In genomic region chr22:42169055-42169469, GRCh38 we compare ENCODE assay signal across 8 cellular contexts. TPM values are rescaled to one million over a fixed set of nuclear protein-coding genes. Genes with fewer than 3 reads are reported as not detected.
DNase-seq lines count a peak whose midpoint lies in the region; ATAC-seq and TF ChIP-seq lines count a peak whose summit lies in the region.

No MANE protein-coding gene starts in this region.

- no peaks in the 10 kb centered on the region for H3K27me3 Mint-ChIP-seq in activated T-helper 17 cell treated with anti-CD3 and anti-CD28 coated beads, Interleukin-2, amount 50 U/mL, for 72 hours

- DNase-seq in COLO829 (ENCODE audit: low spot score) (peak; percentile 69), HL-60 (ENCODE audit: low read depth in 1 of 2, low spot score in 1 of 2) (peak; percentile 22 to 68), RKO (ENCODE audit: low spot score) (peak; percentile 69), foreskin keratinocyte (peak in 1 of 2 donors; percentile 18), osteoblast (ENCODE audit: insufficient read length, low spot score, missing footprints) (peak; percentile 97), tibial nerve (ENCODE audit: low spot score in 2 of 2) (peak; percentile 54 to 81)

- peaks cover 7% of the 10 kb centered on the region for H3K79me2 ChIP-seq in osteoblast (ENCODE audit: insufficient read depth, low read length)

- H3K9me3 ChIP-seq in osteoblast (ENCODE audit: low read depth, low read length) (no peaks in the 10 kb centered on the region), tibial nerve (no peaks in the 10 kb centered on the region)

- no peak overlapping the region for H3K27ac Mint-ChIP-seq in activated T-helper 17 cell treated with anti-CD3 and anti-CD28 coated beads, Interleukin-2, amount 50 U/mL, for 72 hours

- no peak overlapping the region for H3K4me3 Mint-ChIP-seq in activated T-helper 17 cell treated with anti-CD3 and anti-CD28 coated beads, Interleukin-2, amount 50 U/mL, for 72 hours

- H3K36me3 ChIP-seq in osteoblast (ENCODE audit: insufficient read depth, low read length) (peaks cover 15% of the 10 kb centered on the region), tibial nerve (peaks cover 0 to 45% (median 0%) of the 10 kb centered on the region in 3 donors)

- no peaks in the 10 kb centered on the region for H3K9me3 Mint-ChIP-seq in activated T-helper 17 cell treated with anti-CD3 and anti-CD28 coated beads, Interleukin-2, amount 50 U/mL, for 72 hours

- H3K36me3 Mint-ChIP-seq in activated T-helper 17 cell treated with anti-CD3 and anti-CD28 coated beads, Interleukin-2, amount 50 U/mL, for 72 hours (ENCODE audit: low read depth): peaks cover 57% of the 10 kb centered on the region

- TF ChIP-seq CTCF in HL-60 (IDR thresholded peaks at IDR 0.05; ENCODE audit: insufficient read depth, low read length) (peak; percentile 64), foreskin keratinocyte (conservative IDR thresholded peaks at IDR 0.05) (peak; percentile 77), osteoblast (IDR thresholded peaks at IDR 0.05; ENCODE audit: extremely low read depth, low read depth, low read length) (peak; percentile 99), tibial nerve (IDR thresholded peaks at IDR 0.05) (peak; percentile 59 to 93 (median 79))

- WGBS in tibial nerve, 2 donors: 40 to 45% methylated on average over 7 of the region's 7 CpGs

- peaks cover 57% of the 10 kb centered on the region for H4K20me1 ChIP-seq in osteoblast (ENCODE audit: insufficient read depth, low read length)

- peak; percentile 83 for ATAC-seq in activated T-helper 17 cell treated with anti-CD3 and anti-CD28 coated beads, Interleukin-2, amount 50 U/mL, for 72 hours (replicated peaks)
- ATAC-seq in foreskin keratinocyte (no peak), GM21786 (IDR thresholded peaks at IDR 0.05; ENCODE audit: unreplicated experiment) (no peak)

- H3K27ac ChIP-seq in HL-60 (replicated peaks): no peak overlapping the region
- no peak overlapping the region for H3K27ac ChIP-seq in foreskin keratinocyte
- H3K27ac ChIP-seq in osteoblast (ENCODE audit: low read depth, low read length): no peak overlapping the region
- no peak overlapping the region for H3K27ac ChIP-seq in tibial nerve

- H3K4me2 ChIP-seq in osteoblast (ENCODE audit: insufficient read depth, low read length): no peak overlapping the region

- no peak overlapping the region for H2AFZ ChIP-seq in osteoblast (ENCODE audit: low read length)

- no peaks in the 10 kb centered on the region for H3K27me3 ChIP-seq in HL-60 (ENCODE audit: insufficient read depth, poor library complexity, severe bottlenecking)
- no peaks in the 10 kb centered on the region for H3K27me3 ChIP-seq in foreskin keratinocyte
- no peaks in the 10 kb centered on the region for H3K27me3 ChIP-seq in osteoblast (ENCODE audit: insufficient read depth, low read length)
- H3K27me3 ChIP-seq in tibial nerve: no peaks in the 10 kb centered on the region

- no peak for TF ChIP-seq EP300 in tibial nerve (IDR thresholded peaks at IDR 0.05)

- H3K4me3 ChIP-seq in HL-60 (replicated peaks; ENCODE audit: insufficient read depth, low read length): no peak overlapping the region
- no peak overlapping the region for H3K4me3 ChIP-seq in osteoblast (ENCODE audit: insufficient read depth, low read length)
- no peak overlapping the region for H3K4me3 ChIP-seq in tibial nerve

- peaks cover 7% of the 10 kb centered on the region for H3K4me1 Mint-ChIP-seq in activated T-helper 17 cell treated with anti-CD3 and anti-CD28 coated beads, Interleukin-2, amount 50 U/mL, for 72 hours

- H3K4me1 ChIP-seq in foreskin keratinocyte: peaks cover 6% of the 10 kb centered on the region
- H3K4me1 ChIP-seq in osteoblast (ENCODE audit: insufficient read depth, low read length): peaks cover 12% of the 10 kb centered on the region
- H3K4me1 ChIP-seq in tibial nerve: peaks cover 0 to 22% (median 8%) of the 10 kb centered on the region in 4 donors

- TF ChIP-seq POLR2A in tibial nerve (IDR thresholded peaks at IDR 0.05): no peak

RNA-seq across cellular contexts. Expression of gene CYP2D6, which starts 38.5 kb away (rescaled TPM):
- total RNA-seq in activated T-helper 17 cell treated with anti-CD3 and anti-CD28 coated beads, Interleukin-2, amount 50 U/mL, for 72 hours: 1 to 10 TPM; 5.5 to 6.3 TPM
- 0.61 and 0.71 TPM in 2 replicates for total RNA-seq in foreskin keratinocyte
- 0.66 and 0.86 TPM in 2 replicates for polyA plus RNA-seq in foreskin keratinocyte
- total RNA-seq in osteoblast: 0.29 and 0.36 TPM in 2 replicates
- total RNA-seq in tibial nerve: 1 to 10 TPM in 1 of 4 donors, under 1 TPM in 3; 0.30 to 1.1 (median 0.61) TPM
